Comparison of ENCODE assay signal across 16 cellular contexts in genomic region chr3:133757701-133758319, GRCh38. TPM values are rescaled to one million over a fixed set of nuclear protein-coding genes. Genes with fewer than 3 reads are reported as not detected.
DNase-seq lines count a peak whose midpoint lies in the region; TF ChIP-seq lines count a peak whose summit lies in the region.
"Had no signal": no experiment of that assay in that cellular context is flagged by ENCODE, and none has a peak within 500 bp of the region (broad histone marks: within the 10 kb centered on the region; RNA-seq: fewer than 3 reads in every experiment).

No MANE protein-coding gene starts in this region.

- no peaks in the 10 kb centered on the region for H3K9me3 ChIP-seq in mammary epithelial cell (replicated peaks; ENCODE audit: insufficient read depth, low read length)
- H3K9me3 ChIP-seq in liver (ENCODE audit: control insufficient read depth in 4 of 4, low read length in 3 of 4): no peaks in the 10 kb centered on the region
- H3K9me3 ChIP-seq: A549 had no signal

- intact Hi-C loops in mammary epithelial cell (cut with micrococcal nuclease) (no loop called here), MCF 10A (cut with micrococcal nuclease) (no loop called here)

- H3K79me2 ChIP-seq in mammary epithelial cell (ENCODE audit: insufficient read depth, low read length): no peaks in the 10 kb centered on the region

- no peaks in the 10 kb centered on the region for H3K27me3 ChIP-seq in mammary epithelial cell (ENCODE audit: insufficient read depth, low read length)
- H3K27me3 ChIP-seq in liver (ENCODE audit: control insufficient read depth in 4 of 4, insufficient read depth in 4 of 4, low read length in 3 of 4): no peaks in the 10 kb centered on the region

- H3K9me3 Mint-ChIP-seq in MCF 10A (ENCODE audit: unreplicated experiment): no peaks in the 10 kb centered on the region
- H3K9me3 Mint-ChIP-seq: CD8-positive, alpha-beta T cell; HFFc6 had no signal

- H3K4me3 ChIP-seq in mammary epithelial cell (replicated peaks in 1 of 3; ENCODE audit: insufficient read depth in 1 of 3, low read depth in 2 of 3, low read length in 3 of 3): no peak overlapping the region
- H3K4me3 ChIP-seq in liver (ENCODE audit: low read depth in 1 of 3, low read length in 3 of 3): no peak overlapping the region
- H3K4me3 ChIP-seq: A549 had no signal

- H3K4me1 ChIP-seq in mammary epithelial cell (ENCODE audit: insufficient read depth, low read length): peaks cover 8% of the 10 kb centered on the region
- peaks cover 0 to 8% (median 0%) of the 10 kb centered on the region in 4 donors for H3K4me1 ChIP-seq in liver (ENCODE audit: control insufficient read depth in 4 of 4, insufficient read depth in 4 of 4, low read length in 3 of 4)
- H3K4me1 ChIP-seq: A549 had no signal

- no peak overlapping the region for H3K27ac Mint-ChIP-seq in MCF 10A (ENCODE audit: low read depth, unreplicated experiment)
- H3K27ac Mint-ChIP-seq: CD14-positive monocyte; CD8-positive, alpha-beta T cell; HFFc6 had no signal

- in situ Hi-C loops in mammary epithelial cell (cut with MboI; ENCODE audit: low sequenced_read_pairs in 2 of 2): no loop called here

- H3K4me2 ChIP-seq in mammary epithelial cell (ENCODE audit: insufficient read depth, low read depth, low read length): no peak overlapping the region
- H3K4me2 ChIP-seq: A549 had no signal

- H3K9ac ChIP-seq in mammary epithelial cell (ENCODE audit: insufficient read depth, low read length) (no peak overlapping the region), liver (ENCODE audit: low read depth in 1 of 2, low read length in 2 of 2) (no peak overlapping the region)

- H3K4me3 Mint-ChIP-seq in MCF 10A (ENCODE audit: unreplicated experiment): no peak overlapping the region
- H3K4me3 Mint-ChIP-seq: CD14-positive monocyte; CD8-positive, alpha-beta T cell; HFFc6 had no signal

- H3K27ac ChIP-seq in mammary epithelial cell (ENCODE audit: insufficient read depth, low read depth, low read length) (no peak overlapping the region), liver (ENCODE audit: low read depth in 1 of 2, low read length in 2 of 2) (peak overlapping the region in 1 of 2 donors; percentile 8)
- H3K27ac ChIP-seq: A549 had no signal

- 8% methylated on average over 6 of the region's 6 CpGs for WGBS in mammary epithelial cell (ENCODE audit: low coverage, missing lambda C conversion rate)
- WGBS in liver: 48% methylated on average over 6 of the region's 6 CpGs

- peak; percentile 14 for DNase-seq in mammary epithelial cell
- no peak for DNase-seq in MCF 10A (ENCODE audit: unreplicated experiment)
- DNase-seq in astrocyte of the hippocampus (ENCODE audit: low read depth, low spot score): peak; percentile 12
- no peak for DNase-seq in SW480 (ENCODE audit: low spot score)
- no peak for DNase-seq in NCI-H128 (lab: John Stamatoyannopoulos, UW; ENCODE audit: unreplicated experiment)
- DNase-seq: CD8-positive, alpha-beta T cell; COR-L47; DMS153; DMS79 treated with DMSO at 0.1 percent for 48 hours; EL; HCEC 1CT; HFFc6 had no signal

- CTCF ChIA-PET in mammary epithelial cell (lab: Charles Lee; ENCODE audit: low non-redundant PET) (no interaction called here), MCF 10A (lab: Yijun Ruan, JAX) (interaction anchor here (0.5 to 0.8 kb wide), 3 partner anchors 172 to 521 kb away, joined by 3 to 5 read pairs (median 3); no protein-coding TSS in a partner anchor)

- no TSS peak for BruUV-seq in mammary epithelial cell (replicated peaks; lab: Mats Ljungman, UMichigan)
- BruUV-seq in MCF 10A (replicated peaks; lab: Mats Ljungman, UMichigan): no TSS peak

- peak overlapping the region; percentile 60 for H2AFZ ChIP-seq in mammary epithelial cell (ENCODE audit: low read depth, low read length)

- no peaks in the 10 kb centered on the region for H3K4me1 Mint-ChIP-seq in MCF 10A (ENCODE audit: insufficient read depth, unreplicated experiment)
- H3K4me1 Mint-ChIP-seq: CD14-positive monocyte had no signal

- TF ChIP-seq RAD21 in liver (IDR thresholded peaks at IDR 0.05): no peak

- TF ChIP-seq CTCF in mammary epithelial cell (conservative IDR thresholded peaks at IDR 0.05 in 1 of 2, IDR thresholded peaks at IDR 0.05 in 1 of 2; ENCODE audit: extremely low read depth in 1 of 2, insufficient read depth in 1 of 2, low read depth in 1 of 2, low read length in 2 of 2): no peak
- no peak for TF ChIP-seq CTCF in MCF 10A (IDR thresholded peaks at IDR 0.05; ENCODE audit: unreplicated experiment)
- TF ChIP-seq CTCF in liver (IDR thresholded peaks at IDR 0.05; ENCODE audit: low read depth, low read length, missing input control): no peak

- H3K36me3 Mint-ChIP-seq in MCF 10A (ENCODE audit: insufficient read depth, unreplicated experiment): no peaks in the 10 kb centered on the region
- H3K36me3 Mint-ChIP-seq: CD14-positive monocyte; CD8-positive, alpha-beta T cell had no signal

- H4K20me1 ChIP-seq in mammary epithelial cell (ENCODE audit: insufficient read depth, low read length): no peaks in the 10 kb centered on the region

- POLR2A ChIA-PET in MCF 10A (lab: Yijun Ruan, JAX): no interaction called here

- dilution Hi-C loops in mammary epithelial cell (cut with HindIII; ENCODE audit: low sequenced_read_pairs): no loop called here

- peaks cover 21% of the 10 kb centered on the region for H3K27me3 Mint-ChIP-seq in MCF 10A (ENCODE audit: insufficient read depth, unreplicated experiment)

- H3K36me3 ChIP-seq in mammary epithelial cell (ENCODE audit: insufficient read depth, low read length): no peaks in the 10 kb centered on the region
- H3K36me3 ChIP-seq in liver (ENCODE audit: control insufficient read depth in 4 of 4, insufficient read depth in 3 of 4, low read depth in 1 of 4, low read length in 3 of 4): peaks cover 18 to 86% (median 76%) of the 10 kb centered on the region in 4 donors

TF ChIP-seq in liver, 16 proteins besides CTCF, POLR2A, EP300 and RAD21:
- TF ChIP-seq ATF3 (IDR thresholded peaks at IDR 0.05) (no peak), ZBTB33 (IDR thresholded peaks at IDR 0.05) (peak; percentile 25), YY1 (IDR thresholded peaks at IDR 0.05) (peak; percentile 14), FOXA1 (IDR thresholded peaks at IDR 0.05) (no peak), RXRA (IDR thresholded peaks at IDR 0.05) (no peak), JUND (IDR thresholded peaks at IDR 0.05) (no peak), FOXA2 (IDR thresholded peaks at IDR 0.05) (peak; percentile 10), EGR1 (IDR thresholded peaks at IDR 0.05; ENCODE audit: low read depth in 2 of 2) (no peak)

RNA-seq across cellular contexts. Expression of gene TF, which starts 11.6 kb away (rescaled TPM):
- total RNA-seq in mammary epithelial cell (under 1 TPM; 0.09 to 0.50 TPM), MCF 10A (2022) (0.12 and 0.19 TPM in 2 replicates), liver (1,000 to 10,000 TPM; 5,845 to 6,687 TPM)
- polyA plus RNA-seq in mammary epithelial cell (0.08 TPM), liver (1,000 to 10,000 TPM; 5,045 to 9,659 TPM)
- polyA minus RNA-seq in mammary epithelial cell: not detected
- total RNA-seq: H4 had no signal
- polyA plus RNA-seq: CD14-positive monocyte had no signal

RNA-seq across cellular contexts. Expression of gene SRPRB, which starts 47.8 kb away (rescaled TPM):
- total RNA-seq in mammary epithelial cell (10 to 100 TPM; 79.0 to 92.6 TPM), MCF 10A (2022) (180 and 212 TPM in 2 replicates), liver (10 to 100 TPM; 34.7 to 97.6 TPM)
- polyA plus RNA-seq in mammary epithelial cell (56.2 TPM), liver (10 to 100 TPM; 76.0 to 77.8 TPM)
- polyA minus RNA-seq in mammary epithelial cell: 29.8 TPM

Comparison
In these comparisons a context has a peak if more than half of its experiments do, and no peak if none do; other contexts are left out.
1. DNase-seq: peak in mammary epithelial cell (single experiment) and astrocyte of the hippocampus (single experiment); none in MCF 10A (single experiment), SW480 (single experiment) and NCI-H128 (single experiment).
2. RNA of gene TF, which starts 11.6 kb away (total RNA-seq): 5,845 to 6,687 TPM in liver; 0.09 to 0.50 TPM in mammary epithelial cell and 0.12 to 0.19 TPM in MCF 10A; every median in the first group is over 1,000 times any median in the second.